ENCODE assay signal across 8 cellular contexts in the genomic region with DNA sequence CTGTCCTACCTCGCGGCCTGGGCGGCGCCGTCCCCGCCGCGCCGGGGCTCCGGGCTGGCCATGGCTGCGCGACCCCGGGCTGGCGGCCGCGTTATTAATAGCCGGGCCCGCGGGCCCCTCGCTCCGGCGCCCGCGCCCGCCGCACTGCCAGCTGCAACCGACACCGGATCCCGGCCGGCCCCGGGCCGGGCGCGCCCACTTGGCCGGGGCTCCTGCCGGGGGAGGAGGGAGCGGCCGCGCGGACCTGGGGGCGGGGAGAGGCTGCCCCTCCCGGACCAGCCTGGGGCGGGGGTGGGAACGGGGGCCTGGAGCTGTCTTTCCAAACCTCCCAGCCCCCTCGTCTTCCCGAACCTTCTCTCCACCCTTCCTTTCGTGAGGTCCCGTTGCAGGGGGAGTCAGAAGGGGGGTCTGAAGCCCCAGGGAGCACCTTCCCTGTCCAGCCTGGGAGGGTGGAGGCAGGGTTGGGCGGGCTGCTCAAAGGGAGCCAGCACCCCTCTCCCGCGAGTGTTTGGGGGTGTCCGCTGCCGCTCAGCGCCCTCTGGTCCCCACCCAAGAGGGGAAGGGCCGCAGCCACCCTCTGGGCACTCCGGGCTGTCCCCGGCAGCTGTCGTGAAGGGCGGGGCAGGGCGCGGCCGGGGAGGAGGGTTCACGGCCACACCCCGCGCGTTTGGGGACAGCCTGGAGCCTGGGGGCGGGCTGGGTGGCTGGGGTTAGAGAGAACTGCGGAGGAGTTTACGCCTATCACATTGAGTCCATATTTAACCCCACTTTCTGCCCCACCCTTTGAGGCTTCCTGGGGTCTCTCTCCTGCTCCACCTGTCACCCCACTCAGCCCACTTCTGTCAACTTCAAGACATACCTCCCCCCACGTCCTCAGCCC. TPM values are rescaled to one million over a fixed set of nuclear protein-coding genes. Genes with fewer than 3 reads are reported as not detected.
A peak's percentile ranks its signal among the peaks of the same experiment; 100 is the strongest.
DNase-seq lines count a peak whose midpoint lies in the region; ATAC-seq and FAIRE-seq lines count a peak whose summit lies in the region.

A gene (minus strand): TSS at position 172 of the 880 bp plus-strand sequence. CDS start 110 bp downstream, at position 62.

- H3K27me3 Mint-ChIP-seq in stimulated activated naive CD8-positive, alpha-beta T cell treated with anti-CD3 and anti-CD28 coated beads, Interleukin-15, Interleukin-2, amounts not matched to agents 100 ng/mL and 50 ng/mL, for 24 hours: peaks cover 40% of the 10 kb centered on the region

- H3K36me3 Mint-ChIP-seq in stimulated activated naive CD8-positive, alpha-beta T cell treated with anti-CD3 and anti-CD28 coated beads, Interleukin-15, Interleukin-2, amounts not matched to agents 100 ng/mL and 50 ng/mL, for 24 hours (ENCODE audit: low read depth): no peaks in the 10 kb centered on the region

- FAIRE-seq in RCC 7860 (lab: Jason Lieb, UNC): no peak

- H3K27ac Mint-ChIP-seq in stimulated activated naive CD8-positive, alpha-beta T cell treated with anti-CD3 and anti-CD28 coated beads, Interleukin-15, Interleukin-2, amounts not matched to agents 100 ng/mL and 50 ng/mL, for 24 hours: no peak within 1 kb of the TSS

- peak within 1 kb of the TSS; percentile 89 for H3K27ac ChIP-seq in layer of hippocampus (ENCODE audit: low read depth, low read length)

- peak; percentile 35 for DNase-seq in NCI-H748 (lab: John Stamatoyannopoulos, UW; ENCODE audit: unreplicated experiment)
- DNase-seq in NCI-H748 treated with DMSO at 0.1 percent for 48 hours (lab: John Stamatoyannopoulos, UW): no peak
- peak; percentile 57 for DNase-seq in RCC 7860 (ENCODE audit: low spot score)
- peak; percentile 34 for DNase-seq in dermis blood vessel endothelial cell
- no peak for DNase-seq in GF-D8 (lab: John Stamatoyannopoulos, UW)

- H3K27me3 ChIP-seq in layer of hippocampus (ENCODE audit: control insufficient read depth, insufficient read depth, low read length): no peaks in the 10 kb centered on the region

- H3K4me1 Mint-ChIP-seq in stimulated activated naive CD8-positive, alpha-beta T cell treated with anti-CD3 and anti-CD28 coated beads, Interleukin-15, Interleukin-2, amounts not matched to agents 100 ng/mL and 50 ng/mL, for 24 hours (ENCODE audit: low read depth): peaks cover 11% of the 10 kb centered on the region

- no peaks in the 10 kb centered on the region for H3K9me3 Mint-ChIP-seq in stimulated activated naive CD8-positive, alpha-beta T cell treated with anti-CD3 and anti-CD28 coated beads, Interleukin-15, Interleukin-2, amounts not matched to agents 100 ng/mL and 50 ng/mL, for 24 hours

- ATAC-seq in HG03196 (IDR thresholded peaks at IDR 0.05; ENCODE audit: unreplicated experiment): no peak

- H3K4me3 Mint-ChIP-seq in stimulated activated naive CD8-positive, alpha-beta T cell treated with anti-CD3 and anti-CD28 coated beads, Interleukin-15, Interleukin-2, amounts not matched to agents 100 ng/mL and 50 ng/mL, for 24 hours: peak within 1 kb of the TSS; percentile 60

RNA-seq across cellular contexts. Expression of the gene that starts here (rescaled TPM):
- total RNA-seq in dermis blood vessel endothelial cell: 16.4 and 21.4 TPM in 2 replicates

Comparison
In these comparisons a context has a peak if more than half of its experiments do, and no peak if none do; other contexts are left out.
1. DNase-seq: peak in NCI-H748 (single experiment), RCC 7860 (single experiment) and dermis blood vessel endothelial cell (single experiment); none in NCI-H748 treated with DMSO at 0.1 percent for 48 hours (single experiment) and GF-D8 (single experiment).